11 cellular contexts compared by ENCODE assay signal in the genomic region with DNA sequence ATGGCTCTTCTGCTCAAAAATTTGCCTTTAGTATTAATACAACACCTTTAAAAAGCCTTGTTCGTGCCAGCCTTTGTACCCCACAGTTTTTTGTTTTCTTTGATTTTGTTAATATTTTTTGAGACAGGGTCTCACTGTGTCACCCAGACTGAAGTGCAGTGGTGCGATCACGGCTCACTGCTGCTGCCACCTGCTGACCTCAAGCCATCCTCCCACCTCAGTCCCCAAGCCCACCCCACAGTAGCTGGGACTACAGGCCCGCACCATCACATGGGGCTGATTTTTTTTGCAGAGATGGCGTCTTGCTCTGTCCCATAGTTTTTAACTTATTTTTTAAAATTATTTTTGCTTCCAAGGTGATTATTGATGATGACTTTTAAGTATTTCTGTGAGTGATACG.
DNase-seq lines count a peak whose midpoint lies in the region; ATAC-seq and TF ChIP-seq lines count a peak whose summit lies in the region.
"Had no signal": no experiment of that assay in that cellular context is flagged by ENCODE, and none has a peak within 500 bp of the region (broad histone marks: within the 10 kb centered on the region; RNA-seq: fewer than 3 reads in every experiment).

No MANE protein-coding gene starts in this region.

- WGBS in GM23248 (ENCODE audit: low coverage in 1 of 2, low lambda C conversion rate in 2 of 2, missing lambda C conversion rate in 2 of 2), 2 experiments = 79 to 88% methylated on average over 6 of the region's 6 CpGs
- WGBS in stomach, 5 donors = 33 to 49% (median 43%) methylated on average over 6 of the region's 6 CpGs

- no peaks in the 10 kb centered on the region for H4K20me1 ChIP-seq in OCI-LY3 (ENCODE audit: insufficient read depth, low read length)
- H4K20me1 ChIP-seq in GM23248 (ENCODE audit: insufficient read depth) = no peaks in the 10 kb centered on the region

- H3K4me2 ChIP-seq in OCI-LY3 (ENCODE audit: low read length) = peak overlapping the region; percentile 25
- no peak overlapping the region for H3K4me2 ChIP-seq in GM23248 (ENCODE audit: unreplicated experiment)

- no peaks in the 10 kb centered on the region for H3F3A ChIP-seq in GM23248 (ENCODE audit: insufficient read depth)

- DNase-seq in activated CD8-positive, alpha-beta T cell treated with anti-CD3 and anti-CD28 coated beads for 36 hours = peak; percentile 1
- DNase-seq in activated CD8-positive, alpha-beta T cell treated with anti-CD3 and anti-CD28 coated beads, Interleukin-2, amount 10 ng/mL, durations not matched to agents 7 days and 5 days = no peak
- no peak for DNase-seq in fibroblast of villous mesenchyme (ENCODE audit: low read depth)
- DNase-seq in type B pancreatic cell (ENCODE audit: extremely low spot score, unreplicated experiment) = no peak
- no peak for DNase-seq in GM23248
- DNase-seq in C1 segment of cervical spinal cord (lab: John Stamatoyannopoulos, UW) = no peak
- DNase-seq in stomach = no peak
- DNase-seq: EL, NCI-H1105 had no signal

- H3K79me2 ChIP-seq in OCI-LY3 (ENCODE audit: low read length) (no peaks in the 10 kb centered on the region), GM23248 (ENCODE audit: insufficient read depth) (no peaks in the 10 kb centered on the region)

- no peaks in the 10 kb centered on the region for H3K27me3 ChIP-seq in OCI-LY3 (ENCODE audit: low read depth, low read length)
- no peaks in the 10 kb centered on the region for H3K27me3 ChIP-seq in GM23248 (replicated peaks; ENCODE audit: insufficient read depth)
- H3K27me3 ChIP-seq in stomach = no peaks in the 10 kb centered on the region

- H3K9me2 ChIP-seq in GM23248 (ENCODE audit: insufficient read depth) = no peaks in the 10 kb centered on the region

- H2AFZ ChIP-seq in OCI-LY3 (ENCODE audit: low read depth, low read length) = no peak overlapping the region
- no peak overlapping the region for H2AFZ ChIP-seq in GM23248

- no peak for TF ChIP-seq CTCF in activated CD8-positive, alpha-beta T cell treated with anti-CD3 and anti-CD28 coated beads for 36 hours (IDR thresholded peaks at IDR 0.05)
- peak; percentile 61 for TF ChIP-seq CTCF in OCI-LY3 (IDR thresholded peaks at IDR 0.05; ENCODE audit: low read depth, low read length)
- peak; percentile 37 for TF ChIP-seq CTCF in fibroblast of villous mesenchyme (IDR thresholded peaks at IDR 0.05; ENCODE audit: insufficient read depth, low read depth, low read length)
- peak; percentile 81 for TF ChIP-seq CTCF in type B pancreatic cell (conservative IDR thresholded peaks at IDR 0.05)
- TF ChIP-seq CTCF in stomach (IDR thresholded peaks at IDR 0.05) = no peak

- no peak overlapping the region for H3K4me3 Mint-ChIP-seq in activated CD8-positive, alpha-beta T cell treated with anti-CD3 and anti-CD28 coated beads for 36 hours
- no peak overlapping the region for H3K4me3 Mint-ChIP-seq in activated CD8-positive, alpha-beta T cell treated with anti-CD3 and anti-CD28 coated beads, Interleukin-2, amount 10 ng/mL, durations not matched to agents 7 days and 5 days
- no peak overlapping the region for H3K4me3 Mint-ChIP-seq in type B pancreatic cell
- H3K4me3 Mint-ChIP-seq: T-helper 1 cell treated with Interleukin-12 subunit alpha and Interleukin-12 subunit beta and Interleukin-4 antibody, amounts not matched to agents 30 μg/mL and 1 μg/mL, for 36 hours had no signal

- CTCF ChIA-PET in activated CD8-positive, alpha-beta T cell treated with anti-CD3 and anti-CD28 coated beads for 36 hours (lab: Charles Lee) = no interaction called here
- CTCF ChIA-PET in activated CD8-positive, alpha-beta T cell treated with anti-CD3 and anti-CD28 coated beads, Interleukin-2, amount 10 ng/mL, durations not matched to agents 7 days and 5 days (lab: Charles Lee) = no interaction called here

- H3K36me3 ChIP-seq in OCI-LY3 (replicated peaks; ENCODE audit: low read depth, low read length) (no peaks in the 10 kb centered on the region), GM23248 (ENCODE audit: low read depth) (no peaks in the 10 kb centered on the region), stomach (no peaks in the 10 kb centered on the region)

- H3K4me1 Mint-ChIP-seq in activated CD8-positive, alpha-beta T cell treated with anti-CD3 and anti-CD28 coated beads for 36 hours (ENCODE audit: low read depth) = no peaks in the 10 kb centered on the region
- H3K4me1 Mint-ChIP-seq in activated CD8-positive, alpha-beta T cell treated with anti-CD3 and anti-CD28 coated beads, Interleukin-2, amount 10 ng/mL, durations not matched to agents 7 days and 5 days (ENCODE audit: low read depth) = no peaks in the 10 kb centered on the region
- no peaks in the 10 kb centered on the region for H3K4me1 Mint-ChIP-seq in type B pancreatic cell (ENCODE audit: unreplicated experiment)

- peaks cover 3% of the 10 kb centered on the region for H3K9me3 Mint-ChIP-seq in activated CD8-positive, alpha-beta T cell treated with anti-CD3 and anti-CD28 coated beads for 36 hours
- no peaks in the 10 kb centered on the region for H3K9me3 Mint-ChIP-seq in activated CD8-positive, alpha-beta T cell treated with anti-CD3 and anti-CD28 coated beads, Interleukin-2, amount 10 ng/mL, durations not matched to agents 7 days and 5 days (ENCODE audit: insufficient read depth)
- H3K9me3 Mint-ChIP-seq in type B pancreatic cell = no peaks in the 10 kb centered on the region
- H3K9me3 Mint-ChIP-seq: T-helper 1 cell treated with Interleukin-12 subunit alpha and Interleukin-12 subunit beta and Interleukin-4 antibody, amounts not matched to agents 30 μg/mL and 1 μg/mL, for 36 hours had no signal

- H3K27me3 Mint-ChIP-seq in activated CD8-positive, alpha-beta T cell treated with anti-CD3 and anti-CD28 coated beads for 36 hours = no peaks in the 10 kb centered on the region
- no peaks in the 10 kb centered on the region for H3K27me3 Mint-ChIP-seq in activated CD8-positive, alpha-beta T cell treated with anti-CD3 and anti-CD28 coated beads, Interleukin-2, amount 10 ng/mL, durations not matched to agents 7 days and 5 days (ENCODE audit: low read depth)
- H3K27me3 Mint-ChIP-seq in type B pancreatic cell = no peaks in the 10 kb centered on the region

- no peak for ATAC-seq in activated CD8-positive, alpha-beta T cell treated with anti-CD3 and anti-CD28 coated beads for 36 hours
- ATAC-seq in activated CD8-positive, alpha-beta T cell treated with anti-CD3 and anti-CD28 coated beads, Interleukin-2, amount 10 ng/mL, durations not matched to agents 7 days and 5 days = no peak

- no peak for TF ChIP-seq EP300 in stomach (IDR thresholded peaks at IDR 0.05)

- H3K9ac ChIP-seq in OCI-LY3 (ENCODE audit: low read length) (no peak overlapping the region), GM23248 (no peak overlapping the region)

- intact Hi-C loops in activated CD8-positive, alpha-beta T cell treated with anti-CD3 and anti-CD28 coated beads for 36 hours (cut with micrococcal nuclease) = no loop called here
- intact Hi-C loops in stomach (cut with DNase I; ENCODE audit: low total_unique reads) = no loop called here

- POLR2A ChIA-PET in activated CD8-positive, alpha-beta T cell treated with anti-CD3 and anti-CD28 coated beads for 36 hours (lab: Charles Lee) = no interaction called here
- POLR2A ChIA-PET in activated CD8-positive, alpha-beta T cell treated with anti-CD3 and anti-CD28 coated beads, Interleukin-2, amount 10 ng/mL, durations not matched to agents 7 days and 5 days (lab: Charles Lee) = no interaction called here

- no peak overlapping the region for H3K27ac ChIP-seq in OCI-LY3 (ENCODE audit: low read length)
- H3K27ac ChIP-seq in GM23248 = no peak overlapping the region
- H3K27ac ChIP-seq in stomach = no peak overlapping the region

- no peaks in the 10 kb centered on the region for H3K36me3 Mint-ChIP-seq in activated CD8-positive, alpha-beta T cell treated with anti-CD3 and anti-CD28 coated beads for 36 hours (ENCODE audit: low read depth)
- H3K36me3 Mint-ChIP-seq in activated CD8-positive, alpha-beta T cell treated with anti-CD3 and anti-CD28 coated beads, Interleukin-2, amount 10 ng/mL, durations not matched to agents 7 days and 5 days (ENCODE audit: low read depth) = no peaks in the 10 kb centered on the region
- H3K36me3 Mint-ChIP-seq in type B pancreatic cell = no peaks in the 10 kb centered on the region

- no peak for TF ChIP-seq POLR2A in stomach (IDR thresholded peaks at IDR 0.05)

- H3K27ac Mint-ChIP-seq in activated CD8-positive, alpha-beta T cell treated with anti-CD3 and anti-CD28 coated beads for 36 hours = no peak overlapping the region
- no peak overlapping the region for H3K27ac Mint-ChIP-seq in activated CD8-positive, alpha-beta T cell treated with anti-CD3 and anti-CD28 coated beads, Interleukin-2, amount 10 ng/mL, durations not matched to agents 7 days and 5 days
- H3K27ac Mint-ChIP-seq in type B pancreatic cell = no peak overlapping the region
- H3K27ac Mint-ChIP-seq: T-helper 1 cell treated with Interleukin-12 subunit alpha and Interleukin-12 subunit beta and Interleukin-4 antibody, amounts not matched to agents 30 μg/mL and 1 μg/mL, for 36 hours had no signal

- H3K9me3 ChIP-seq in OCI-LY3 (ENCODE audit: insufficient read depth, low read length) (no peaks in the 10 kb centered on the region), GM23248 (ENCODE audit: low read depth) (no peaks in the 10 kb centered on the region), stomach (no peaks in the 10 kb centered on the region)

- in situ Hi-C loops in GM23248 (cut with MboI) = no loop called here

- 0 out of 2 replicates have a peak overlapping the region, but pooled peaks have one; percentile 4 for H3K4me3 ChIP-seq in OCI-LY3 (ENCODE audit: low read length)
- no peak overlapping the region for H3K4me3 ChIP-seq in fibroblast of villous mesenchyme (ENCODE audit: low read depth, low read length)
- H3K4me3 ChIP-seq in GM23248 = no peak overlapping the region
- H3K4me3 ChIP-seq in stomach = no peak overlapping the region

- H3K4me1 ChIP-seq in OCI-LY3 (ENCODE audit: low read length) = no peaks in the 10 kb centered on the region
- no peaks in the 10 kb centered on the region for H3K4me1 ChIP-seq in GM23248 (ENCODE audit: insufficient read depth)
- no peaks in the 10 kb centered on the region for H3K4me1 ChIP-seq in stomach

Comparison
In these comparisons a context has a peak if more than half of its experiments do, and no peak if none do; other contexts are left out.
1. CTCF ChIP-seq: peak in OCI-LY3 (single experiment), fibroblast of villous mesenchyme (single experiment) and type B pancreatic cell (single experiment); none in activated CD8-positive, alpha-beta T cell treated with anti-CD3 and anti-CD28 coated beads for 36 hours (single experiment) and stomach (0 of 7).